ENCODE assay signal across 16 cellular contexts in genomic region chr2:229519655-229520054, GRCh38.
DNase-seq lines count a peak whose midpoint lies in the region; ATAC-seq, FAIRE-seq and TF ChIP-seq lines count a peak whose summit lies in the region.
"Had no signal": no experiment of that assay in that cellular context is flagged by ENCODE, and none has a peak within 500 bp of the region (broad histone marks: within the 10 kb centered on the region; RNA-seq: fewer than 3 reads in every experiment).

No MANE protein-coding gene starts in this region.

- H3K4me1 Mint-ChIP-seq in activated CD4-positive, alpha-beta T cell treated with anti-CD3 and anti-CD28 coated beads, Interleukin-2, amount 10 ng/mL, durations not matched to agents 24 days and 14 days = no peaks in the 10 kb centered on the region
- H3K4me1 Mint-ChIP-seq: activated T-helper 17 cell treated with anti-CD3 and anti-CD28 coated beads, Interleukin-2, amount 50 U/mL, for 72 hours had no signal

- POLR2A ChIA-PET in HepG2 (lab: Yijun Ruan, JAX) (no interaction called here), RWPE1 (lab: Yijun Ruan, JAX; ENCODE audit: low non-redundant PET) (no interaction called here)

- H3K27ac Mint-ChIP-seq in activated CD4-positive, alpha-beta T cell treated with anti-CD3 and anti-CD28 coated beads, Interleukin-2, amount 10 ng/mL, durations not matched to agents 24 days and 14 days = no peak overlapping the region
- H3K27ac Mint-ChIP-seq: activated T-helper 17 cell treated with anti-CD3 and anti-CD28 coated beads, Interleukin-2, amount 50 U/mL, for 72 hours had no signal

- no peak for TF ChIP-seq RAD21 in HepG2 (CRISPR knock-in tag; IDR thresholded peaks at IDR 0.05)

- H3K27ac ChIP-seq in right lobe of liver = no peak overlapping the region
- no peak overlapping the region for H3K27ac ChIP-seq in HepG2 (ENCODE audit: extremely low read length, insufficient read depth, low read length)
- no peak overlapping the region for H3K27ac ChIP-seq in RWPE1
- H3K27ac ChIP-seq: esophagus squamous epithelium, tibial nerve had no signal

- no peak overlapping the region for H2AFZ ChIP-seq in HepG2 (ENCODE audit: low read length)

- H3K9me3 ChIP-seq in right lobe of liver = no peaks in the 10 kb centered on the region
- no peaks in the 10 kb centered on the region for H3K9me3 ChIP-seq in HepG2 (ENCODE audit: low read length)
- H3K9me3 ChIP-seq: esophagus squamous epithelium, tibial nerve had no signal

- no peaks in the 10 kb centered on the region for H3K9me3 Mint-ChIP-seq in activated CD4-positive, alpha-beta T cell treated with anti-CD3 and anti-CD28 coated beads, Interleukin-2, amount 10 ng/mL, durations not matched to agents 24 days and 14 days
- H3K9me3 Mint-ChIP-seq: activated T-helper 17 cell treated with anti-CD3 and anti-CD28 coated beads, Interleukin-2, amount 50 U/mL, for 72 hours had no signal

- H3K36me3 ChIP-seq in right lobe of liver = no peaks in the 10 kb centered on the region
- H3K36me3 ChIP-seq in HepG2 (replicated peaks in 1 of 2; ENCODE audit: control insufficient read depth in 1 of 2, insufficient read depth in 2 of 2, low read length in 2 of 2) = no peaks in the 10 kb centered on the region
- H3K36me3 ChIP-seq: esophagus squamous epithelium, tibial nerve had no signal

- H3K9ac ChIP-seq in HepG2 (ENCODE audit: insufficient read depth, low read depth, low read length) = no peak overlapping the region

- H3K4me1 ChIP-seq in right lobe of liver (no peaks in the 10 kb centered on the region), HepG2 (ENCODE audit: insufficient read depth, low read length) (no peaks in the 10 kb centered on the region)
- H3K4me1 ChIP-seq: esophagus squamous epithelium had no signal

- no peak overlapping the region for H3K4me3 ChIP-seq in right lobe of liver
- H3K4me3 ChIP-seq in HepG2 (replicated peaks in 1 of 3; ENCODE audit: insufficient read depth in 1 of 3, low read depth in 2 of 3, low read length in 3 of 3) = no peak overlapping the region
- H3K4me3 ChIP-seq: esophagus squamous epithelium, tibial nerve had no signal

- H3K79me2 ChIP-seq in HepG2 (ENCODE audit: insufficient read depth, low read length) = no peaks in the 10 kb centered on the region

- H3K27me3 Mint-ChIP-seq in activated CD4-positive, alpha-beta T cell treated with anti-CD3 and anti-CD28 coated beads, Interleukin-2, amount 10 ng/mL, durations not matched to agents 24 days and 14 days = no peaks in the 10 kb centered on the region

- no peak for FAIRE-seq in HepG2 (lab: Jason Lieb, UNC)
- FAIRE-seq: bronchial epithelial cell, H54 had no signal

- peak in 3 of 4 donors; percentile 14 to 52 (median 25) for ATAC-seq in right lobe of liver
- no peak for ATAC-seq in HepG2
- ATAC-seq in HG03159 (IDR thresholded peaks at IDR 0.05; ENCODE audit: unreplicated experiment) = peak; percentile 62
- ATAC-seq: activated T-helper 17 cell treated with anti-CD3 and anti-CD28 coated beads, Interleukin-2, amount 50 U/mL, for 72 hours; right cardiac atrium had no signal

- TF ChIP-seq POLR2A in right lobe of liver (IDR thresholded peaks at IDR 0.05) (no peak), HepG2 (IDR thresholded peaks at IDR 0.05; ENCODE audit: insufficient read depth in 1 of 2, low read depth in 2 of 2, low read length in 2 of 2) (no peak)

- TF ChIP-seq CTCF in right lobe of liver (IDR thresholded peaks at IDR 0.05) (no peak), HepG2 (CRISPR knock-in tag; IDR thresholded peaks at IDR 0.05) (no peak), RWPE1 (conservative IDR thresholded peaks at IDR 0.05; ENCODE audit: low read depth) (no peak)

- BruUV-seq in HepG2 (replicated peaks; lab: Mats Ljungman, UMichigan) = no TSS peak

- H3K4me3 Mint-ChIP-seq in activated CD4-positive, alpha-beta T cell treated with anti-CD3 and anti-CD28 coated beads, Interleukin-2, amount 10 ng/mL, durations not matched to agents 24 days and 14 days = no peak overlapping the region
- H3K4me3 Mint-ChIP-seq: activated T-helper 17 cell treated with anti-CD3 and anti-CD28 coated beads, Interleukin-2, amount 50 U/mL, for 72 hours had no signal

- H3K27me3 ChIP-seq in right lobe of liver = no peaks in the 10 kb centered on the region
- H3K27me3 ChIP-seq in HepG2 (ENCODE audit: control insufficient read depth in 1 of 2, insufficient read depth in 2 of 2, low read length in 2 of 2) = 0 out of 5 replicates have a peak, but pooled peaks cover 0 to 12% of the 10 kb centered on the region in 2 experiments
- H3K27me3 ChIP-seq: tibial nerve had no signal

- H3K36me3 Mint-ChIP-seq in activated CD4-positive, alpha-beta T cell treated with anti-CD3 and anti-CD28 coated beads, Interleukin-2, amount 10 ng/mL, durations not matched to agents 24 days and 14 days (ENCODE audit: low read depth) = no peaks in the 10 kb centered on the region

- 46% methylated on average over 6 of the region's 6 CpGs for WGBS in right lobe of liver (ENCODE audit: insufficient coverage, low coverage, low lambda C conversion rate, missing lambda C conversion rate)
- WGBS in HepG2 (ENCODE audit: low lambda C conversion rate) = 3% methylated on average over 6 of the region's 6 CpGs

- DNase-seq in right lobe of liver (no peak), HepG2 (ENCODE audit: low spot score) (no peak), OCI-M1 (lab: John Stamatoyannopoulos, UW) (peak; percentile 28), COLO668 (lab: John Stamatoyannopoulos, UW; ENCODE audit: unreplicated experiment) (no peak), RWPE1 (ENCODE audit: low spot score) (no peak)
- DNase-seq in activated T-cell treated with anti-CD3 and anti-CD28 coated beads, Interleukin-2, amount 50 U/mL, for 1 hour = no peak
- DNase-seq in activated CD4-positive, alpha-beta T cell treated with anti-CD3 and anti-CD28 coated beads, Interleukin-2, amount 10 ng/mL, durations not matched to agents 24 days and 14 days = no peak
- DNase-seq: ACHN, esophagus squamous epithelium, right cardiac atrium, SIG-M5 had no signal

- intact Hi-C loops in right lobe of liver (cut with DNase I) = no loop called here
- intact Hi-C loops in HepG2 (cut with micrococcal nuclease; ENCODE audit: unreplicated experiment) = no loop called here
- intact Hi-C loops in activated CD4-positive, alpha-beta T cell treated with anti-CD3 and anti-CD28 coated beads, Interleukin-2, amount 10 ng/mL, durations not matched to agents 24 days and 14 days (cut with micrococcal nuclease) = no loop called here

- no peaks in the 10 kb centered on the region for H4K20me1 ChIP-seq in HepG2 (ENCODE audit: insufficient read depth, low read length)

- H3K4me2 ChIP-seq in HepG2 (ENCODE audit: low read depth, low read length) = no peak overlapping the region

- CTCF ChIA-PET in HepG2 (lab: Yijun Ruan, JAX; ENCODE audit: low intra/inter-chr PET ratio, low total read pairs) = no interaction called here
- CTCF ChIA-PET in RWPE1 (lab: Yijun Ruan, JAX) = no interaction called here

- in situ Hi-C loops in HepG2 (cut with HindIII; ENCODE audit: extremely low pct_ligation_motif_present, low pct_unique_long_range_greater_than_20kb) = no loop called here

- TF ChIP-seq EP300 in HepG2 (IDR thresholded peaks at IDR 0.05; ENCODE audit: low read depth in 2 of 2, low read length in 2 of 2) (no peak), HepG2 (CRISPR knock-in tag; IDR thresholded peaks at IDR 0.05; ENCODE audit: borderline replicate concordance) (no peak)

TF ChIP-seq in HepG2, 621 proteins besides CTCF, POLR2A, EP300 and RAD21:
- no peak for TF ChIP-seq SMC3 (IDR thresholded peaks at IDR 0.05; ENCODE audit: low read length)
- TF ChIP-seq TARDBP (CRISPR knock-in tag; IDR thresholded peaks at IDR 0.05) = no peak
- no peak for TF ChIP-seq SP140L (CRISPR knock-in tag; IDR thresholded peaks at IDR 0.05; ENCODE audit: borderline replicate concordance)
- no peak for TF ChIP-seq ZNF879 (CRISPR knock-in tag; IDR thresholded peaks at IDR 0.05)
- TF ChIP-seq NFE2L2 (IDR thresholded peaks at IDR 0.05; ENCODE audit: low read length) = no peak
- no peak for TF ChIP-seq ZNF577 (CRISPR knock-in tag; IDR thresholded peaks at IDR 0.05; ENCODE audit: borderline replicate concordance, low read depth)
- no peak for TF ChIP-seq ZNF484 (CRISPR knock-in tag; IDR thresholded peaks at IDR 0.05; ENCODE audit: borderline replicate concordance, low read depth)
- no peak for TF ChIP-seq ZNF33A (CRISPR knock-in tag; IDR thresholded peaks at IDR 0.05; ENCODE audit: borderline replicate concordance)
- TF ChIP-seq ELF3 (CRISPR knock-in tag; IDR thresholded peaks at IDR 0.05) = no peak
- no peak for TF ChIP-seq TP53 (CRISPR knock-in tag; conservative IDR thresholded peaks at IDR 0.05)
- TF ChIP-seq TBL1XR1 (IDR thresholded peaks at IDR 0.05; ENCODE audit: borderline replicate concordance, low read length, partially characterized antibody) = no peak
